In genomic region chr12:65603428-65604351, GRCh38 we compare ENCODE assay signal across 9 cellular contexts.
A peak's percentile ranks its signal among the peaks of the same experiment; 100 is the strongest.
DNase-seq lines count a peak whose midpoint lies in the region; ATAC-seq, FAIRE-seq and TF ChIP-seq lines count a peak whose summit lies in the region.
"Had no signal": no experiment of that assay in that cellular context is flagged by ENCODE, and none has a peak within 500 bp of the region (broad histone marks: within the 10 kb centered on the region; RNA-seq: fewer than 3 reads in every experiment).

No MANE protein-coding gene starts in this region.

- no peak for TF ChIP-seq EP300 in A549 (IDR thresholded peaks at IDR 0.05)

- H3K4me3 Mint-ChIP-seq in activated T-helper 17 cell treated with anti-CD3 and anti-CD28 coated beads, Interleukin-2, amount 50 U/mL, for 72 hours: no peak overlapping the region
- H3K4me3 Mint-ChIP-seq: activated CD4-positive, alpha-beta T cell treated with anti-CD3 and anti-CD28 coated beads, Interleukin-2, amount 10 ng/mL, durations not matched to agents 7 days and 5 days had no signal

- TF ChIP-seq CTCF in A549 (IDR thresholded peaks at IDR 0.05) (no peak), lung (IDR thresholded peaks at IDR 0.05; ENCODE audit: control extremely low read depth, extremely low read depth) (no peak)

- TF ChIP-seq POLR2A in A549 (IDR thresholded peaks at IDR 0.05; ENCODE audit: low read length): no peak

- no peaks in the 10 kb centered on the region for H3K36me3 ChIP-seq in lung (ENCODE audit: control insufficient read depth in 2 of 2, insufficient read depth in 2 of 2, low read length in 2 of 2)

- FAIRE-seq in A549 (lab: Jason Lieb, UNC): no peak

- H3K4me1 ChIP-seq in A549 (peaks cover 20% of the 10 kb centered on the region), lung (ENCODE audit: control insufficient read depth in 2 of 2, insufficient read depth in 2 of 2, low read length in 2 of 2) (peaks cover 4 to 6% of the 10 kb centered on the region in 2 donors)

- H3K27ac ChIP-seq in A549 (peak overlapping the region; percentile 66 to 79), lung (ENCODE audit: low read depth in 1 of 2, low read length in 1 of 2) (peak overlapping the region; percentile 10 to 67)

- no peak overlapping the region for H3K27ac Mint-ChIP-seq in activated T-helper 17 cell treated with anti-CD3 and anti-CD28 coated beads, Interleukin-2, amount 50 U/mL, for 72 hours
- H3K27ac Mint-ChIP-seq: activated CD4-positive, alpha-beta T cell treated with anti-CD3 and anti-CD28 coated beads, Interleukin-2, amount 10 ng/mL, durations not matched to agents 7 days and 5 days had no signal

- H3K4me3 ChIP-seq in A549: peak overlapping the region; percentile 39
- no peak overlapping the region for H3K4me3 ChIP-seq in lung

- peaks cover 4% of the 10 kb centered on the region for H3K9me3 Mint-ChIP-seq in activated T-helper 17 cell treated with anti-CD3 and anti-CD28 coated beads, Interleukin-2, amount 50 U/mL, for 72 hours
- H3K9me3 Mint-ChIP-seq: activated CD4-positive, alpha-beta T cell treated with anti-CD3 and anti-CD28 coated beads, Interleukin-2, amount 10 ng/mL, durations not matched to agents 7 days and 5 days had no signal

- H3K27me3 ChIP-seq in lung (ENCODE audit: control insufficient read depth, insufficient read depth): no peaks in the 10 kb centered on the region

- TF ChIP-seq RAD21 in A549 (conservative IDR thresholded peaks at IDR 0.05 in 1 of 2, IDR thresholded peaks at IDR 0.05 in 1 of 2): peak in 1 of 2 experiments; percentile 12; a peak in 1 of 5 replicates

- peak; percentile 48 for DNase-seq in A549 (ENCODE audit: low read depth in 1 of 2, low spot score in 1 of 2)
- peak; percentile 89 for DNase-seq in HT1080 (ENCODE audit: low read depth)
- peak; percentile 1 for DNase-seq in cerebellum (ENCODE audit: low spot score)
- peak; percentile 79 for DNase-seq in lung (ENCODE audit: low spot score)
- DNase-seq in SK-N-DZ (ENCODE audit: low spot score): no peak
- DNase-seq: activated CD4-positive, alpha-beta T cell treated with anti-CD3 and anti-CD28 coated beads, Interleukin-2, amount 10 ng/mL, durations not matched to agents 7 days and 5 days had no signal

- ATAC-seq in A549 (peak; percentile 76 to 82), lung (ENCODE audit: insufficient read depth, low FRiP score) (peak; percentile 79), HG03196 (IDR thresholded peaks at IDR 0.05; ENCODE audit: unreplicated experiment) (no peak), HG03469 (IDR thresholded peaks at IDR 0.05; ENCODE audit: unreplicated experiment) (no peak)
- no peak for ATAC-seq in activated T-helper 17 cell treated with anti-CD3 and anti-CD28 coated beads, Interleukin-2, amount 50 U/mL, for 72 hours (replicated peaks)

- peaks cover 18% of the 10 kb centered on the region for H3K27me3 Mint-ChIP-seq in activated T-helper 17 cell treated with anti-CD3 and anti-CD28 coated beads, Interleukin-2, amount 50 U/mL, for 72 hours

- CTCF ChIA-PET in A549 (lab: Yijun Ruan, JAX): interaction anchor here (1.1 to 3.5 kb wide), 19 partner anchors 16 to 481 kb away, joined by 3 to 48 read pairs (median 10); no protein-coding TSS in a partner anchor

- H3K9me3 ChIP-seq in A549: peaks cover 10% of the 10 kb centered on the region; the same call in 1 of the 3 replicates
- peaks cover 0 to 1% of the 10 kb centered on the region in 2 donors for H3K9me3 ChIP-seq in lung (ENCODE audit: control insufficient read depth in 2 of 2, insufficient read depth in 1 of 2, low read length in 1 of 2)

- no peaks in the 10 kb centered on the region for H3K36me3 Mint-ChIP-seq in activated T-helper 17 cell treated with anti-CD3 and anti-CD28 coated beads, Interleukin-2, amount 50 U/mL, for 72 hours (ENCODE audit: low read depth)

- peak overlapping the region; percentile 83 for H3K4me2 ChIP-seq in A549

- no peaks in the 10 kb centered on the region for H3K4me1 Mint-ChIP-seq in activated T-helper 17 cell treated with anti-CD3 and anti-CD28 coated beads, Interleukin-2, amount 50 U/mL, for 72 hours

- 14% methylated on average over 8 of the region's 8 CpGs for WGBS in A549 (ENCODE audit: missing lambda C conversion rate)
- 30 to 60% methylated on average over 8 of the region's 8 CpGs for WGBS in lung, 2 donors

- POLR2A ChIA-PET in A549 (lab: Yijun Ruan, JAX): interaction anchor here (2.2 kb wide), 1 partner anchor 138 kb away, joined by 11 read pairs; no protein-coding TSS in a partner anchor

TF ChIP-seq in A549, 52 proteins besides CTCF, POLR2A, EP300 and RAD21:
- no peak for TF ChIP-seq ZFP36 (IDR thresholded peaks at IDR 0.05; ENCODE audit: borderline replicate concordance, partially characterized antibody)
- TF ChIP-seq FOSL2 (IDR thresholded peaks at IDR 0.05): no peak
- no peak for TF ChIP-seq FOSL2 (CRISPR knock-in tag; IDR thresholded peaks at IDR 0.05)
- no peak for TF ChIP-seq ZC3H11A (IDR thresholded peaks at IDR 0.05)
- peak; percentile 40; the same call in 1 of the 2 replicates for TF ChIP-seq GATA3 (IDR thresholded peaks at IDR 0.05; ENCODE audit: borderline replicate concordance)
- TF ChIP-seq NFE2L2 (conservative IDR thresholded peaks at IDR 0.05; ENCODE audit: low read length): no peak

Comparison
In these comparisons a context has a peak if more than half of its experiments do, and no peak if none do; other contexts are left out.
1. ATAC-seq: peak in A549 (2 of 2) and lung (single experiment); none in HG03196 (single experiment), activated T-helper 17 cell treated with anti-CD3 and anti-CD28 coated beads, Interleukin-2, amount 50 U/mL, for 72 hours (single experiment) and HG03469 (single experiment).